11 cellular contexts compared by ENCODE assay signal in the genomic region with DNA sequence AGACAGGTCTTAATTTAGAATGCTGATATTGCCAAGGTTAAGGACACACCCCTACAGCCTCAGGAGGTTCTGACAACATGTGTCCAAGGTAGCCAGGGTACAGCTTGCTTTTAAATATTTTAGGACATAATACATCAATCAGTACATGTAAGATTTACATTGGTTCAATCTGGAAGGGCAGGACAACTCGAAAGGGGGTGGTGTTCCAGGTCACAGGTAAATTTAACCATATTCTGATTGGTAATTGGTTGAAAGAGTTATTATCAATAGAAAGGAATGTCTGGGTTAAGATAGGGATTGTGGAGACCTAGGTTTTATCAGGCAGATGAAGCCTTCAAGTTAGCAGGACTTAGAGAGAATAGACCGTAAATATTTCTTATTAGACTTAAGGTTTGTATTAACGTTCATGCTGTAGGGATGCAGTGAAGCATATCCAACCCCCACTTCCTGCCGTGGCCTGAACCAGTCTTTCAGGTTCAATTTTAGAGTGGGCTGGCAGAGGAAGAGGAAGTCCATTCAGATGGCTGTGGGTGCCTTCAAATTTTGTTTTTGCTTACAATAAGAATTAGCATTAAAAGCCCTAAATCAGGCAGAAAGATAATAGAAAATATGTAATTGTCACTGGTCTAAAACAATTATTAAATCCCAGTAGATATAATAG.
DNase-seq lines count a peak whose midpoint lies in the region; ATAC-seq and TF ChIP-seq lines count a peak whose summit lies in the region.
"Had no signal": no experiment of that assay in that cellular context is flagged by ENCODE, and none has a peak within 500 bp of the region (broad histone marks: within the 10 kb centered on the region; RNA-seq: fewer than 3 reads in every experiment).

No MANE protein-coding gene starts in this region.

- POLR2A ChIA-PET in PC-9 (lab: Charles Lee; ENCODE audit: unreplicated experiment), result no interaction called here
- POLR2A ChIA-PET in activated CD4-positive, alpha-beta memory T cell treated with anti-CD3 and anti-CD28 coated beads for 36 hours (lab: Charles Lee), result no interaction called here

- CTCF ChIA-PET in PC-9 (lab: Charles Lee), result no interaction called here
- CTCF ChIA-PET in activated CD4-positive, alpha-beta memory T cell treated with anti-CD3 and anti-CD28 coated beads for 36 hours (lab: Charles Lee), result no interaction called here

- H3K27ac Mint-ChIP-seq in activated CD4-positive, alpha-beta memory T cell treated with anti-CD3 and anti-CD28 coated beads for 36 hours, result no peak overlapping the region
- H3K27ac Mint-ChIP-seq: CD4-positive, CD25-positive, alpha-beta regulatory T cell had no signal

- ATAC-seq in GM19452 (IDR thresholded peaks at IDR 0.05; ENCODE audit: unreplicated experiment) (peak; percentile 98), HG03039 (IDR thresholded peaks at IDR 0.05; ENCODE audit: unreplicated experiment) (peak; percentile 95), gastrocnemius medialis (no peak)

- H3K4me3 ChIP-seq in PC-9, result no peak overlapping the region
- no peak overlapping the region for H3K4me3 ChIP-seq in gastrocnemius medialis
- H3K4me3 ChIP-seq: tibial artery had no signal

- no peaks in the 10 kb centered on the region for H3K27me3 Mint-ChIP-seq in activated CD4-positive, alpha-beta memory T cell treated with anti-CD3 and anti-CD28 coated beads for 36 hours
- H3K27me3 Mint-ChIP-seq: CD4-positive, CD25-positive, alpha-beta regulatory T cell had no signal

- TF ChIP-seq POLR2A in gastrocnemius medialis (IDR thresholded peaks at IDR 0.05), result no peak

- H3K4me2 ChIP-seq in PC-9, result no peak overlapping the region

- in situ Hi-C loops in gastrocnemius medialis (cut with MboI; ENCODE audit: low sequenced_read_pairs in 4 of 4), result no loop called here

- no peak overlapping the region for H2AFZ ChIP-seq in PC-9

- BruUV-seq in PC-9 (replicated peaks; lab: Mats Ljungman, UMichigan), result no TSS peak

- no peaks in the 10 kb centered on the region for H3K36me3 Mint-ChIP-seq in activated CD4-positive, alpha-beta memory T cell treated with anti-CD3 and anti-CD28 coated beads for 36 hours
- H3K36me3 Mint-ChIP-seq: CD4-positive, CD25-positive, alpha-beta regulatory T cell had no signal

- peaks cover 4% of the 10 kb centered on the region for H3K9me3 Mint-ChIP-seq in activated CD4-positive, alpha-beta memory T cell treated with anti-CD3 and anti-CD28 coated beads for 36 hours

- H3K4me3 Mint-ChIP-seq in activated CD4-positive, alpha-beta memory T cell treated with anti-CD3 and anti-CD28 coated beads for 36 hours, result no peak overlapping the region
- H3K4me3 Mint-ChIP-seq: CD4-positive, CD25-positive, alpha-beta regulatory T cell had no signal

- H3K9me3 ChIP-seq in PC-9 (ENCODE audit: insufficient read depth, low read depth) (no peaks in the 10 kb centered on the region), gastrocnemius medialis (no peaks in the 10 kb centered on the region)
- H3K9me3 ChIP-seq: tibial artery had no signal

- no peaks in the 10 kb centered on the region for H3F3A ChIP-seq in PC-9 (ENCODE audit: insufficient read depth, low read depth)

- intact Hi-C loops in PC-9 (cut with micrococcal nuclease; ENCODE audit: unreplicated experiment) (no loop called here), gastrocnemius medialis (cut with DNase I; ENCODE audit: low total_unique reads) (no loop called here)
- intact Hi-C loops in activated CD4-positive, alpha-beta memory T cell treated with anti-CD3 and anti-CD28 coated beads for 36 hours (cut with micrococcal nuclease), result no loop called here

- H3K79me2 ChIP-seq in PC-9 (ENCODE audit: low read depth), result no peaks in the 10 kb centered on the region

- peak; percentile 9 for DNase-seq in GM10266 (ENCODE audit: extremely low spot score)
- DNase-seq in NCI-H748 treated with DMSO at 0.1 percent for 48 hours (lab: John Stamatoyannopoulos, UW), result peak; percentile 3
- no peak for DNase-seq in PC-9
- DNase-seq in activated T-cell treated with anti-CD3 and anti-CD28 coated beads, Interleukin-2, amount 50 U/mL, for 1 hour, result no peak
- no peak for DNase-seq in gastrocnemius medialis
- DNase-seq in activated CD4-positive, alpha-beta memory T cell treated with anti-CD3 and anti-CD28 coated beads for 36 hours, result no peak
- DNase-seq: CD4-positive, CD25-positive, alpha-beta regulatory T cell; NCI-H774; tibial artery had no signal

- H3K36me3 ChIP-seq in PC-9 (ENCODE audit: low read depth) (no peaks in the 10 kb centered on the region), gastrocnemius medialis (no peaks in the 10 kb centered on the region)
- H3K36me3 ChIP-seq: tibial artery had no signal

- H3K4me1 Mint-ChIP-seq in activated CD4-positive, alpha-beta memory T cell treated with anti-CD3 and anti-CD28 coated beads for 36 hours (ENCODE audit: low read depth), result no peaks in the 10 kb centered on the region
- H3K4me1 Mint-ChIP-seq: CD4-positive, CD25-positive, alpha-beta regulatory T cell had no signal

- H4K20me1 ChIP-seq in PC-9 (ENCODE audit: insufficient read depth), result no peaks in the 10 kb centered on the region

- H3K27ac ChIP-seq in PC-9, result no peak overlapping the region
- H3K27ac ChIP-seq in gastrocnemius medialis, result no peak overlapping the region
- H3K27ac ChIP-seq: tibial artery had no signal

- TF ChIP-seq CTCF in GM10266 (IDR thresholded peaks at IDR 0.05; ENCODE audit: control insufficient read depth, insufficient read depth, low read depth, missing control alignments) (no peak), PC-9 (conservative IDR thresholded peaks at IDR 0.05) (no peak), gastrocnemius medialis (IDR thresholded peaks at IDR 0.05 in 4 of 5, conservative IDR thresholded peaks at IDR 0.05 in 1 of 5) (no peak)

- no peaks in the 10 kb centered on the region for H3K4me1 ChIP-seq in PC-9 (replicated peaks; ENCODE audit: insufficient read depth)
- no peaks in the 10 kb centered on the region for H3K4me1 ChIP-seq in gastrocnemius medialis
- H3K4me1 ChIP-seq: tibial artery had no signal

- no peaks in the 10 kb centered on the region for H3K9me2 ChIP-seq in PC-9 (ENCODE audit: insufficient read depth)

- no peaks in the 10 kb centered on the region for H3K27me3 ChIP-seq in PC-9 (ENCODE audit: insufficient read depth, low read depth)
- no peaks in the 10 kb centered on the region for H3K27me3 ChIP-seq in gastrocnemius medialis
- H3K27me3 ChIP-seq: tibial artery had no signal

Comparison
In these comparisons a context has a peak if more than half of its experiments do, and no peak if none do; other contexts are left out.
1. DNase-seq: peak in GM10266 (single experiment) and NCI-H748 treated with DMSO at 0.1 percent for 48 hours (single experiment); none in PC-9 (0 of 2), activated T-cell treated with anti-CD3 and anti-CD28 coated beads, Interleukin-2, amount 50 U/mL, for 1 hour (single experiment), gastrocnemius medialis (0 of 2) and activated CD4-positive, alpha-beta memory T cell treated with anti-CD3 and anti-CD28 coated beads for 36 hours (single experiment).
2. ATAC-seq: peak in GM19452 (single experiment) and HG03039 (single experiment); none in gastrocnemius medialis (0 of 2).